ENCODE assay signal across 9 cellular contexts in genomic region chr7:151062399-151063211, GRCh38. TPM values are rescaled to one million over a fixed set of nuclear protein-coding genes. Genes with fewer than 3 reads are reported as not detected.
DNase-seq lines count a peak whose midpoint lies in the region; FAIRE-seq and TF ChIP-seq lines count a peak whose summit lies in the region.
"Had no signal": no experiment of that assay in that cellular context is flagged by ENCODE, and none has a peak within 500 bp of the region (broad histone marks: within the 10 kb centered on the region; RNA-seq: fewer than 3 reads in every experiment).

No MANE protein-coding gene starts in this region.

- peaks cover 42% of the 10 kb centered on the region for H3K4me1 Mint-ChIP-seq in osteocyte (ENCODE audit: unreplicated experiment)
- peaks cover 26% of the 10 kb centered on the region for H3K4me1 Mint-ChIP-seq in activated CD4-positive, alpha-beta T cell treated with anti-CD3 and anti-CD28 coated beads, Interleukin-2, amount 10 ng/mL, durations not matched to agents 7 days and 5 days

- FAIRE-seq in D721Med (lab: Jason Lieb, UNC): no peak

- TF ChIP-seq CTCF in D721Med (IDR thresholded peaks at IDR 0.05; ENCODE audit: insufficient read depth, missing control alignments): no peak
- TF ChIP-seq CTCF in RWPE1 (conservative IDR thresholded peaks at IDR 0.05; ENCODE audit: low read depth): no peak
- TF ChIP-seq CTCF in fibroblast of villous mesenchyme (IDR thresholded peaks at IDR 0.05; ENCODE audit: insufficient read depth, low read depth, low read length): no peak
- TF ChIP-seq CTCF in osteocyte (IDR thresholded peaks at IDR 0.05): no peak

- DNase-seq in D721Med (ENCODE audit: insufficient read length, low spot score) (peak; percentile 99), RWPE1 (ENCODE audit: low spot score) (no peak), fibroblast of villous mesenchyme (ENCODE audit: low read depth) (peak; percentile 77), osteocyte (ENCODE audit: extremely low spot score, unreplicated experiment) (no peak), NK-92 (lab: John Stamatoyannopoulos, UW; ENCODE audit: unreplicated experiment) (no peak)
- DNase-seq in activated CD4-positive, alpha-beta T cell treated with anti-CD3 and anti-CD28 coated beads for 1 hour: no peak
- DNase-seq in stimulated activated CD4-positive, alpha-beta T cell treated with anti-CD3 and anti-CD28 coated beads, Interleukin-4, amount 100 ng/mL, for 24 hours: no peak
- no peak for DNase-seq in activated CD4-positive, alpha-beta T cell treated with anti-CD3 and anti-CD28 coated beads, Interleukin-2, amount 10 ng/mL, durations not matched to agents 7 days and 5 days
- DNase-seq: activated naive CD4-positive, alpha-beta T cell treated with anti-CD3 and anti-CD28 coated beads for 36 hours had no signal

- no peaks in the 10 kb centered on the region for H3K9me3 Mint-ChIP-seq in osteocyte (ENCODE audit: unreplicated experiment)
- no peaks in the 10 kb centered on the region for H3K9me3 Mint-ChIP-seq in activated CD4-positive, alpha-beta T cell treated with anti-CD3 and anti-CD28 coated beads, Interleukin-2, amount 10 ng/mL, durations not matched to agents 7 days and 5 days
- H3K9me3 Mint-ChIP-seq: activated naive CD4-positive, alpha-beta T cell treated with anti-CD3 and anti-CD28 coated beads for 36 hours had no signal

- H3K4me3 Mint-ChIP-seq in osteocyte (ENCODE audit: unreplicated experiment): peak overlapping the region; percentile 89
- no peak overlapping the region for H3K4me3 Mint-ChIP-seq in activated CD4-positive, alpha-beta T cell treated with anti-CD3 and anti-CD28 coated beads, Interleukin-2, amount 10 ng/mL, durations not matched to agents 7 days and 5 days
- H3K4me3 Mint-ChIP-seq: activated naive CD4-positive, alpha-beta T cell treated with anti-CD3 and anti-CD28 coated beads for 36 hours had no signal

- POLR2A ChIA-PET in RWPE1 (lab: Yijun Ruan, JAX; ENCODE audit: low non-redundant PET): interaction anchor here (0.7 to 0.9 kb wide), 2 partner anchors 18 to 19 kb away, joined by 3 read pairs; partner anchors contain the start of gene FASTK
- POLR2A ChIA-PET in activated CD4-positive, alpha-beta T cell treated with anti-CD3 and anti-CD28 coated beads, Interleukin-2, amount 10 ng/mL, durations not matched to agents 7 days and 5 days (lab: Charles Lee): no interaction called here

- H3K4me3 ChIP-seq in fibroblast of villous mesenchyme (ENCODE audit: low read depth, low read length): peak overlapping the region; percentile 54

- peaks cover 6% of the 10 kb centered on the region for H3K36me3 Mint-ChIP-seq in osteocyte (ENCODE audit: unreplicated experiment)
- H3K36me3 Mint-ChIP-seq in activated CD4-positive, alpha-beta T cell treated with anti-CD3 and anti-CD28 coated beads, Interleukin-2, amount 10 ng/mL, durations not matched to agents 7 days and 5 days (ENCODE audit: low read depth): peaks cover 13% of the 10 kb centered on the region

- peak overlapping the region; percentile 96 for H3K27ac ChIP-seq in RWPE1

- H3K27ac Mint-ChIP-seq in osteocyte (ENCODE audit: unreplicated experiment): no peak overlapping the region
- no peak overlapping the region for H3K27ac Mint-ChIP-seq in activated CD4-positive, alpha-beta T cell treated with anti-CD3 and anti-CD28 coated beads, Interleukin-2, amount 10 ng/mL, durations not matched to agents 7 days and 5 days
- H3K27ac Mint-ChIP-seq: activated naive CD4-positive, alpha-beta T cell treated with anti-CD3 and anti-CD28 coated beads for 36 hours had no signal

- CTCF ChIA-PET in RWPE1 (lab: Yijun Ruan, JAX): interaction anchor here (0.6 to 0.7 kb wide), 4 partner anchors 15 to 53 kb away, joined by 3 to 4 read pairs (median 3); partner anchors contain the start of gene ATG9B
- CTCF ChIA-PET in activated CD4-positive, alpha-beta T cell treated with anti-CD3 and anti-CD28 coated beads, Interleukin-2, amount 10 ng/mL, durations not matched to agents 7 days and 5 days (lab: Charles Lee): interaction anchor here (0.6 kb wide), 1 partner anchor 9 kb away, joined by 3 read pairs; no protein-coding TSS in a partner anchor

- H3K27me3 Mint-ChIP-seq in osteocyte (ENCODE audit: unreplicated experiment): no peaks in the 10 kb centered on the region
- no peaks in the 10 kb centered on the region for H3K27me3 Mint-ChIP-seq in activated CD4-positive, alpha-beta T cell treated with anti-CD3 and anti-CD28 coated beads, Interleukin-2, amount 10 ng/mL, durations not matched to agents 7 days and 5 days

RNA-seq across cellular contexts. Expression of gene SLC4A2, which starts 3.2 kb away (rescaled TPM):
- 85.5 and 102 TPM in 2 replicates for total RNA-seq in fibroblast of villous mesenchyme
- total RNA-seq in osteocyte: 289 and 297 TPM in 2 replicates
- total RNA-seq in activated CD4-positive, alpha-beta T cell treated with anti-CD3 and anti-CD28 coated beads, Interleukin-2, amount 10 ng/mL, durations not matched to agents 7 days and 5 days: 100 to 1,000 TPM; 106 to 114 TPM

RNA-seq across cellular contexts. Expression of gene CDK5, which starts 4.9 kb away (rescaled TPM):
- total RNA-seq in fibroblast of villous mesenchyme: 22.2 and 22.9 TPM in 2 replicates
- total RNA-seq in osteocyte: 18.8 and 23.7 TPM in 2 replicates
- 10 to 100 TPM; 26.0 to 26.9 TPM for total RNA-seq in activated CD4-positive, alpha-beta T cell treated with anti-CD3 and anti-CD28 coated beads, Interleukin-2, amount 10 ng/mL, durations not matched to agents 7 days and 5 days

RNA-seq across cellular contexts. Expression of gene ASIC3, which starts 14.3 kb away (rescaled TPM):
- total RNA-seq in fibroblast of villous mesenchyme (under 0.01 and 0.32 TPM in 2 replicates), osteocyte (3.6 and 5.8 TPM in 2 replicates)
- total RNA-seq in activated CD4-positive, alpha-beta T cell treated with anti-CD3 and anti-CD28 coated beads, Interleukin-2, amount 10 ng/mL, durations not matched to agents 7 days and 5 days: 1 to 10 TPM; 6.0 to 8.3 TPM

RNA-seq across cellular contexts. Expression of gene FASTK, which starts 18.0 kb away (rescaled TPM):
- total RNA-seq in fibroblast of villous mesenchyme (87.2 and 103 TPM in 2 replicates), osteocyte (101 and 104 TPM in 2 replicates)
- 10 to 100 TPM; 76.4 to 85.9 TPM for total RNA-seq in activated CD4-positive, alpha-beta T cell treated with anti-CD3 and anti-CD28 coated beads, Interleukin-2, amount 10 ng/mL, durations not matched to agents 7 days and 5 days

RNA-seq across cellular contexts. Expression of gene TMUB1, which starts 20.7 kb away (rescaled TPM):
- total RNA-seq in fibroblast of villous mesenchyme (17.7 and 21.6 TPM in 2 replicates), osteocyte (26.1 and 30.0 TPM in 2 replicates)
- 10 to 100 TPM; 73.7 to 77.1 TPM for total RNA-seq in activated CD4-positive, alpha-beta T cell treated with anti-CD3 and anti-CD28 coated beads, Interleukin-2, amount 10 ng/mL, durations not matched to agents 7 days and 5 days

Comparison
In these comparisons a context has a peak if more than half of its experiments do, and no peak if none do; other contexts are left out.
1. DNase-seq: peak in D721Med (single experiment) and fibroblast of villous mesenchyme (single experiment); none in RWPE1 (single experiment), osteocyte (single experiment), activated CD4-positive, alpha-beta T cell treated with anti-CD3 and anti-CD28 coated beads for 1 hour (single experiment), NK-92 (single experiment), stimulated activated CD4-positive, alpha-beta T cell treated with anti-CD3 and anti-CD28 coated beads, Interleukin-4, amount 100 ng/mL, for 24 hours (single experiment) and activated CD4-positive, alpha-beta T cell treated with anti-CD3 and anti-CD28 coated beads, Interleukin-2, amount 10 ng/mL, durations not matched to agents 7 days and 5 days (single experiment).